In the genomic region with DNA sequence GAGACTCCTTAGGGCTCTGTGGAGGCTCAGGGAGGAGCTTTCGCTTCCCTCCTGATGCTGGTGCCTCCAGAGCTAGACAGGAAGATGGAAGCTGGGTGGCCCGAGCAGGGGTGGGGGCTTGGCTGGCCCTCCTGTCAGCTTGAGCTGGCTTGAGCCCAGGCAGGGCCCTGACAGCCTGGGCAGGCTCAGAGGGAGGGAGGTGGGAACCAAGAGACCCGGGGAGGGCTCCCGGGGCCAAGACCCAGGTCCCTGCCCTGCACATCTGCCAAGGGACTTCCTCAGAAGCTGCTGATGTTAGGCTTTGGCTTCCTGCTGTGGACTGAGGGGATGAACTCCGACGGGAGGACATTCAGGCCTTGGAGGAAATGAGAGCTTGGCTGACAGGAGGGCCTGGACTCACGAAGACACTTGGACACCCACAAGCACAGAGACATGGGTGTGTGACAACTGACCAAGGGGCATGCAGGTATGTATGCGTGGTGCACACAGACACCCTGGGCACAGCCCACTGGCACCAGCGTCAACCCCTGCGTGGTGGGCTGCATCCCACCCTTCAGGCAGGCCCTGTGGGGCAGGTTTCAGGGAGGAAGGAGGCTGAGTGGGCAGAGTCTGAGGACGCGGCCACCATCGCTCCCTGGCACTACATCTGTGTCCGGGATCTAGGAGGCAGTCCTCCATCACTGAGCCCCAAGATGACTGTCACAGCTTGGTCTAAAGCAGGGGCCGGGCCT, we compare ENCODE assay signal across 9 cellular contexts. TPM values are rescaled to one million over a fixed set of nuclear protein-coding genes. Genes with fewer than 3 reads are reported as not detected.
DNase-seq lines count a peak whose midpoint lies in the region; ATAC-seq and TF ChIP-seq lines count a peak whose summit lies in the region.
"Had no signal": no experiment of that assay in that cellular context is flagged by ENCODE, and none has a peak within 500 bp of the region (broad histone marks: within the 10 kb centered on the region; RNA-seq: fewer than 3 reads in every experiment).

No MANE protein-coding gene starts in this region.

- 54 to 62% (median 60%) methylated on average over 14 to 15 of the region's 15 CpGs for WGBS in ovary, 3 donors

- intact Hi-C loops in ovary (cut with DNase I), result loop anchor here in 1 of 4 donors (10.0 kb wide), 2 partner anchors 63 to 113 kb away; a partner anchor contains a TSS

- no peak for TF ChIP-seq EP300 in ovary (IDR thresholded peaks at IDR 0.05)

- H3K36me3 ChIP-seq in HEK293 (ENCODE audit: control insufficient read depth in 2 of 2, insufficient read depth in 1 of 2, low read length in 2 of 2) (peaks cover 0 to 4% of the 10 kb centered on the region in 2 experiments; a peak in 1 of 3 replicates), ovary (no peaks in the 10 kb centered on the region)

- H3K4me3 ChIP-seq in HEK293 (ENCODE audit: low read depth, low read length), result no peak overlapping the region
- H3K4me3 ChIP-seq in ovary, result no peak overlapping the region

- H3K36me3 Mint-ChIP-seq in effector memory CD8-positive, alpha-beta T cell (ENCODE audit: insufficient read depth), result peaks cover 25% of the 10 kb centered on the region

- H3K27me3 Mint-ChIP-seq in effector memory CD8-positive, alpha-beta T cell, result no peaks in the 10 kb centered on the region

- no peak for ATAC-seq in effector memory CD8-positive, alpha-beta T cell (replicated peaks)
- no peak for ATAC-seq in HG02970 (IDR thresholded peaks at IDR 0.05; ENCODE audit: low FRiP score, unreplicated experiment)

- H3K27ac ChIP-seq in HEK293 (ENCODE audit: extremely low read depth, low read depth, low read length) (no peak overlapping the region), ovary (peak overlapping the region; percentile 16 to 17)

- POLR2A ChIA-PET in HEK293 (lab: Yijun Ruan, JAX), result interaction anchor here (0.6 to 1.1 kb wide), 3 partner anchors 25 to 168 kb away, joined by 3 to 4 read pairs (median 3); a partner anchor contains a TSS

- no peak for TF ChIP-seq POLR2A in ovary (IDR thresholded peaks at IDR 0.05)

- TF ChIP-seq CTCF in HEK293 (tag by site-specific recombination; IDR thresholded peaks at IDR 0.05) (no peak), ovary (IDR thresholded peaks at IDR 0.05) (no peak), GM10266 (IDR thresholded peaks at IDR 0.05; ENCODE audit: control insufficient read depth, insufficient read depth, low read depth, missing control alignments) (no peak)

- peak overlapping the region; percentile 71 to 97 for H3K27ac Mint-ChIP-seq in effector memory CD8-positive, alpha-beta T cell

- H3K27me3 ChIP-seq in ovary, result no peaks in the 10 kb centered on the region

- H3K4me1 ChIP-seq in HEK293 (ENCODE audit: control insufficient read depth, insufficient read depth, low read length), result no peaks in the 10 kb centered on the region
- peaks cover 15% of the 10 kb centered on the region for H3K4me1 ChIP-seq in ovary (ENCODE audit: insufficient read depth)

- H3K9me3 Mint-ChIP-seq in effector memory CD8-positive, alpha-beta T cell, result no peaks in the 10 kb centered on the region

- H3K4me1 Mint-ChIP-seq in effector memory CD8-positive, alpha-beta T cell (ENCODE audit: low read depth in 2 of 2), result peaks cover 23 to 34% of the 10 kb centered on the region in 2 donors

- peak overlapping the region in 1 of 2 donors; percentile 20 for H3K4me3 Mint-ChIP-seq in effector memory CD8-positive, alpha-beta T cell

- H3K9me3 ChIP-seq in HEK293 (ENCODE audit: control insufficient read depth, insufficient read depth, low read depth, low read length) (no peaks in the 10 kb centered on the region), ovary (no peaks in the 10 kb centered on the region)

- CTCF ChIA-PET in HEK293 (lab: Yijun Ruan, JAX), result no interaction called here

- no peak for DNase-seq in effector memory CD8-positive, alpha-beta T cell
- DNase-seq in ovary (peak in 3 of 5 donors; percentile 22 to 43 (median 28)), GM10266 (ENCODE audit: extremely low spot score) (no peak), LoVo (ENCODE audit: low spot score) (no peak)
- DNase-seq: COR-L47, foreskin melanocyte, mammary epithelial cell had no signal

TF ChIP-seq in HEK293, 187 proteins besides CTCF, POLR2A, EP300 and RAD21:
- TF ChIP-seq, protein P1, sequence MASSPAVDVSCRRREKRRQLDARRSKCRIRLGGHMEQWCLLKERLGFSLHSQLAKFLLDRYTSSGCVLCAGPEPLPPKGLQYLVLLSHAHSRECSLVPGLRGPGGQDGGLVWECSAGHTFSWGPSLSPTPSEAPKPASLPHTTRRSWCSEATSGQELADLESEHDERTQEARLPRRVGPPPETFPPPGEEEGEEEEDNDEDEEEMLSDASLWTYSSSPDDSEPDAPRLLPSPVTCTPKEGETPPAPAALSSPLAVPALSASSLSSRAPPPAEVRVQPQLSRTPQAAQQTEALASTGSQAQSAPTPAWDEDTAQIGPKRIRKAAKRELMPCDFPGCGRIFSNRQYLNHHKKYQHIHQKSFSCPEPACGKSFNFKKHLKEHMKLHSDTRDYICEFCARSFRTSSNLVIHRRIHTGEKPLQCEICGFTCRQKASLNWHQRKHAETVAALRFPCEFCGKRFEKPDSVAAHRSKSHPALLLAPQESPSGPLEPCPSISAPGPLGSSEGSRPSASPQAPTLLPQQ (tag by site-specific recombination; IDR thresholded peaks at IDR 0.05), result no peak
- TF ChIP-seq ZIC2 (tag by site-specific recombination; IDR thresholded peaks at IDR 0.05), result peak; percentile 43; the same call in 1 of the 2 replicates

RNA-seq across cellular contexts. Expression of a gene that starts 1.7 kb away (rescaled TPM):
- 10 to 100 TPM in 6 of 7 donors, 1 to 10 TPM in 1; 7.5 to 43.5 (median 20.6) TPM for total RNA-seq in ovary
- 10 to 100 TPM in 1 of 2 donors, not detected in 1; 11.7 TPM for polyA plus RNA-seq in ovary

RNA-seq across cellular contexts. Expression of a gene that starts 14.6 kb away (rescaled TPM):
- 100 to 1,000 TPM in 1 of 7 donors, 10 to 100 TPM in 6; 51.2 to 102 (median 68.6) TPM for total RNA-seq in ovary
- 10 to 100 TPM; 51.0 to 65.6 TPM for polyA plus RNA-seq in ovary

RNA-seq across cellular contexts. Expression of a gene that starts 28.7 kb away (rescaled TPM):
- total RNA-seq in ovary, result 100 to 1,000 TPM; 257 to 457 (median 337) TPM
- 100 to 1,000 TPM; 125 to 265 TPM for polyA plus RNA-seq in ovary

RNA-seq across cellular contexts. Expression of a gene that starts 59.4 kb away (rescaled TPM):
- total RNA-seq in ovary, result 10 to 100 TPM; 18.4 to 40.1 (median 33.6) TPM
- polyA plus RNA-seq in ovary, result 10 to 100 TPM; 19.0 to 20.2 TPM

Comparison
In these comparisons a context has a peak if more than half of its experiments do, and no peak if none do; other contexts are left out.
1. DNase-seq: peak in ovary (3 of 5); none in effector memory CD8-positive, alpha-beta T cell (0 of 3), GM10266 (single experiment) and LoVo (single experiment).